In the genomic region with DNA sequence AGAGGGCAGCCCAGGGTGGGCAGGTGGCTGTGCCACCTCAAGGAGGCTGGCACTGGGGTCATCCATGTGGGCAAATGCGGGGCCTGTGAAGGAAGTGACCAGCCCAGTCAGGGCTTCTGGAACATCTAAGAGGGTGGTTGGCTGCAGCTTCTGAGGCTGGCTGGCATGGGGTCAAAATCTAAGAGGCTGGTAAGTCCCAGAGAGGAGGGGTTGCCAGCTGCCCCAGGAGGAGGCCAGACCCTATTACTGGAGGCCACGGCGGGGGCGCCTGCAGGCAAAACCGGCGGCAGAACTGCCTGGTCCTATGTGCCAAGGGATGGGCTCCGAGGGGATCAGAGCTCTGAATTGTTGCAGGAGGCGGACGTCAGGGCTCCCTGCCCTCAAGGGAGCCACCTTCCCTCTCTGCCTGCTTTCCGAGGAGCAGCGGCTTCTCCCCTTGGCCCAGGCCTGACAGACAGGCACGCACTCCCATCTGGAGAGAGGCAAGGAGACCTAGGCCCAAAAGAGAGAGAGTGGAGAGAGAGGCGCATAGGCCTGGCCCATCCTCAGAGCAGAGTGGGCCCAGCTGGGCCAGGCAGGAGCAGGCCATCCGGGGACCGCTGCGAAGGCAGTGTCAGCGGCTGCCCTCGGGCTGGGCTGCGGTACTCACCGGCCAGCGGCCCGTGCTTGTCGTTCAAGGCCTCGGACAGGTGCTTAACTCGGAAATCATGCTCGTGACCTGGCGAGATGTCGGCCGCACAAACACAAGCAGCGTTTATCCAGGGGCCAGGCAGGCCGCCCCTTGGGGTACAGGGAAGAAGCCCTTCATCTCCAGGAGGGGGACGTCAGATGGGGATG, we compare ENCODE assay signal across 17 cellular contexts. TPM values are rescaled to one million over a fixed set of nuclear protein-coding genes. Genes with fewer than 3 reads are reported as not detected.
"Had no signal": no experiment of that assay in that cellular context is flagged by ENCODE, and none has a peak within 500 bp of the region (broad histone marks: within the 10 kb centered on the region; RNA-seq: fewer than 3 reads in every experiment).

No MANE protein-coding gene starts in this region.

- H3K27ac ChIP-seq: esophagus muscularis mucosa, testis had no signal

- DNase-seq: activated B cell treated with CpG ODN at 0.5 μM for 24 hours; activated CD4-positive, alpha-beta T cell treated with anti-CD3 and anti-CD28 coated beads, Interleukin-2, amount 10 ng/mL, durations not matched to agents 7 days and 5 days; activated CD8-positive, alpha-beta memory T cell treated with anti-CD3 and anti-CD28 coated beads for 24 hours; glutamatergic neuron; left colon; naive thymus-derived CD8-positive, alpha-beta T cell; stimulated activated CD4-positive, alpha-beta T cell treated with anti-CD3 and anti-CD28 coated beads, Interleukin-2, amount 100 ng/mL, for 48 hours; testis had no signal

- H3K9me3 Mint-ChIP-seq: activated B cell treated with CpG ODN at 0.5 μM for 24 hours; activated CD4-positive, alpha-beta T cell treated with anti-CD3 and anti-CD28 coated beads, Interleukin-2, amount 10 ng/mL, durations not matched to agents 7 days and 5 days; activated naive CD4-positive, alpha-beta T cell treated with anti-CD3 and anti-CD28 coated beads, Interleukin-2, amount 50 U/mL, for 24 hours; naive thymus-derived CD8-positive, alpha-beta T cell; stimulated activated naive CD8-positive, alpha-beta T cell treated with anti-CD3 and anti-CD28 coated beads, Interleukin-15, Interleukin-2, amounts not matched to agents 100 ng/mL and 50 ng/mL, for 24 hours; T-helper 1 cell treated with Interleukin-12 subunit alpha and Interleukin-12 subunit beta and Interleukin-4 antibody, amounts not matched to agents 30 μg/mL and 1 μg/mL, for 36 hours had no signal

- H3K4me3 Mint-ChIP-seq: activated B cell treated with CpG ODN at 0.5 μM for 24 hours; activated CD4-positive, alpha-beta T cell treated with anti-CD3 and anti-CD28 coated beads, Interleukin-2, amount 10 ng/mL, durations not matched to agents 7 days and 5 days; activated naive CD4-positive, alpha-beta T cell treated with anti-CD3 and anti-CD28 coated beads, Interleukin-2, amount 50 U/mL, for 24 hours; naive thymus-derived CD8-positive, alpha-beta T cell; stimulated activated naive CD8-positive, alpha-beta T cell treated with anti-CD3 and anti-CD28 coated beads, Interleukin-15, Interleukin-2, amounts not matched to agents 100 ng/mL and 50 ng/mL, for 24 hours; T-helper 1 cell treated with Interleukin-12 subunit alpha and Interleukin-12 subunit beta and Interleukin-4 antibody, amounts not matched to agents 30 μg/mL and 1 μg/mL, for 36 hours had no signal

- H3K27me3 Mint-ChIP-seq: activated B cell treated with CpG ODN at 0.5 μM for 24 hours; activated CD4-positive, alpha-beta T cell treated with anti-CD3 and anti-CD28 coated beads, Interleukin-2, amount 10 ng/mL, durations not matched to agents 7 days and 5 days; activated naive CD4-positive, alpha-beta T cell treated with anti-CD3 and anti-CD28 coated beads, Interleukin-2, amount 50 U/mL, for 24 hours; naive thymus-derived CD8-positive, alpha-beta T cell; stimulated activated naive CD8-positive, alpha-beta T cell treated with anti-CD3 and anti-CD28 coated beads, Interleukin-15, Interleukin-2, amounts not matched to agents 100 ng/mL and 50 ng/mL, for 24 hours had no signal

- H3K4me1 ChIP-seq: esophagus muscularis mucosa, prostate gland, testis had no signal

- FAIRE-seq: endometrium had no signal

- H3K9me3 ChIP-seq: esophagus muscularis mucosa, mucosa of descending colon, prostate gland, testis had no signal

- H3K4me3 ChIP-seq: esophagus muscularis mucosa, mucosa of descending colon, prostate gland, testis had no signal

- H3K27me3 ChIP-seq: esophagus muscularis mucosa, testis had no signal

- H3K27ac Mint-ChIP-seq: activated B cell treated with CpG ODN at 0.5 μM for 24 hours; activated CD4-positive, alpha-beta T cell treated with anti-CD3 and anti-CD28 coated beads, Interleukin-2, amount 10 ng/mL, durations not matched to agents 7 days and 5 days; activated naive CD4-positive, alpha-beta T cell treated with anti-CD3 and anti-CD28 coated beads, Interleukin-2, amount 50 U/mL, for 24 hours; stimulated activated naive CD8-positive, alpha-beta T cell treated with anti-CD3 and anti-CD28 coated beads, Interleukin-15, Interleukin-2, amounts not matched to agents 100 ng/mL and 50 ng/mL, for 24 hours; T-helper 1 cell treated with Interleukin-12 subunit alpha and Interleukin-12 subunit beta and Interleukin-4 antibody, amounts not matched to agents 30 μg/mL and 1 μg/mL, for 36 hours had no signal

- ATAC-seq: left colon; mucosa of descending colon; naive thymus-derived CD8-positive, alpha-beta T cell had no signal

- H3K4me1 Mint-ChIP-seq: activated B cell treated with CpG ODN at 0.5 μM for 24 hours; activated CD4-positive, alpha-beta T cell treated with anti-CD3 and anti-CD28 coated beads, Interleukin-2, amount 10 ng/mL, durations not matched to agents 7 days and 5 days had no signal

RNA-seq across cellular contexts. Expression of a gene that starts 10.9 kb away (rescaled TPM):
- total RNA-seq: fibroblast of villous mesenchyme, prostate gland, ureter had no signal

RNA-seq across cellular contexts. Expression of a gene that starts 15.3 kb away (rescaled TPM):
- total RNA-seq: fibroblast of villous mesenchyme; left colon; naive thymus-derived CD8-positive, alpha-beta T cell; ureter had no signal

RNA-seq across cellular contexts. Expression of a gene that starts 51.1 kb away (rescaled TPM):
- total RNA-seq: fibroblast of villous mesenchyme had no signal
